Comparison of ENCODE assay signal across 8 cellular contexts in genomic region chr7:78019457-78020130, GRCh38.
DNase-seq lines count a peak whose midpoint lies in the region; FAIRE-seq and TF ChIP-seq lines count a peak whose summit lies in the region.

No MANE protein-coding gene starts in this region.

- H3K36me3 ChIP-seq in endothelial cell of umbilical vein (ENCODE audit: control insufficient read depth in 2 of 2, extremely low read depth in 1 of 2, insufficient read depth in 2 of 2, low read length in 2 of 2), result no peaks in the 10 kb centered on the region

- dilution Hi-C loops in endothelial cell of umbilical vein (cut with MboI; ENCODE audit: extremely low pct_ligation_motif_present, low sequenced_read_pairs), result no loop called here

- H3K9ac ChIP-seq in endothelial cell of umbilical vein (replicated peaks; ENCODE audit: extremely low read depth, insufficient read depth, low read length), result peak overlapping the region; percentile 21

- CTCF ChIA-PET in endothelial cell of umbilical vein (lab: Charles Lee), result interaction anchor here (0.8 to 3.8 kb wide), 12 partner anchors 9 to 1279 kb away, joined by 3 to 112 read pairs (median 6); no protein-coding TSS in a partner anchor

- H3K9me1 ChIP-seq in endothelial cell of umbilical vein (replicated peaks; ENCODE audit: control insufficient read depth, extremely low read depth, insufficient read depth, low read length), result no peaks in the 10 kb centered on the region

- no peaks in the 10 kb centered on the region for H3K36me3 Mint-ChIP-seq in mesothelial cell of epicardium

- H3K4me2 ChIP-seq in endothelial cell of umbilical vein (ENCODE audit: insufficient read depth, low read length), result no peak overlapping the region

- DNase-seq in COLO829 (ENCODE audit: low spot score), result peak; percentile 86
- DNase-seq in GM20000 (ENCODE audit: low spot score), result peak; percentile 88
- peak; percentile 90 for DNase-seq in HK-2 (ENCODE audit: unreplicated experiment)
- peak; percentile 72 for DNase-seq in NCI-H82 treated with DMSO at 0.1 percent for 48 hours (lab: John Stamatoyannopoulos, UW; ENCODE audit: unreplicated experiment)
- DNase-seq in activated CD8-positive, alpha-beta memory T cell treated with anti-CD3 and anti-CD28 coated beads, Interleukin-2, amount 50 U/mL, for 4 hours, result peak; percentile 50
- peak; percentile 75 for DNase-seq in endothelial cell of umbilical vein (ENCODE audit: low read depth, low spot score)
- DNase-seq in mesothelial cell of epicardium (ENCODE audit: low spot score in 2 of 2, unreplicated experiment in 2 of 2), result peak; percentile 64 to 83
- peak; percentile 53 for DNase-seq in stimulated activated CD8-positive, alpha-beta memory T cell treated with anti-CD3 and anti-CD28 coated beads, Interleukin-4, amount 100 ng/mL, for 24 hours (ENCODE audit: low read depth)

- H3K9me3 ChIP-seq in endothelial cell of umbilical vein (replicated peaks; ENCODE audit: control insufficient read depth, insufficient read depth, low read length), result no peaks in the 10 kb centered on the region

- BruUV-seq in endothelial cell of umbilical vein (replicated peaks; lab: Mats Ljungman, UMichigan), result no TSS peak

- TF ChIP-seq CTCF in GM20000 (IDR thresholded peaks at IDR 0.05; ENCODE audit: extremely low read depth, missing control alignments) (no peak), endothelial cell of umbilical vein (IDR thresholded peaks at IDR 0.05; ENCODE audit: extremely low read depth in 1 of 2, insufficient read depth in 1 of 2, low read depth in 1 of 2, low read length in 2 of 2) (no peak), mesothelial cell of epicardium (IDR thresholded peaks at IDR 0.05; ENCODE audit: unreplicated experiment) (no peak)

- peaks cover 11% of the 10 kb centered on the region for H3K4me1 ChIP-seq in endothelial cell of umbilical vein (ENCODE audit: control insufficient read depth, extremely low read depth, insufficient read depth, low read length)

- H3K27me3 Mint-ChIP-seq in mesothelial cell of epicardium (ENCODE audit: low read depth), result no peaks in the 10 kb centered on the region

- peak overlapping the region in 2 of 3 experiments; percentile 41 to 42 for H3K4me3 ChIP-seq in endothelial cell of umbilical vein (replicated peaks in 1 of 3; ENCODE audit: insufficient read depth in 1 of 3, low read depth in 1 of 3, low read length in 3 of 3)

- peak; percentile 87 for FAIRE-seq in endothelial cell of umbilical vein (lab: Jason Lieb, UNC)

- peak overlapping the region; percentile 85 for H3K4me3 Mint-ChIP-seq in mesothelial cell of epicardium

- H3K27ac ChIP-seq in endothelial cell of umbilical vein (ENCODE audit: insufficient read depth, low read depth, low read length), result peak overlapping the region; percentile 28

- H3K79me2 ChIP-seq in endothelial cell of umbilical vein (ENCODE audit: control insufficient read depth, insufficient read depth, low read length), result no peaks in the 10 kb centered on the region

- H3K9me3 Mint-ChIP-seq in mesothelial cell of epicardium, result no peaks in the 10 kb centered on the region

- peak overlapping the region; percentile 94 for H3K27ac Mint-ChIP-seq in mesothelial cell of epicardium

- H2AFZ ChIP-seq in endothelial cell of umbilical vein (ENCODE audit: low read depth, low read length), result peak overlapping the region; percentile 93

- peaks cover 28% of the 10 kb centered on the region for H3K4me1 Mint-ChIP-seq in mesothelial cell of epicardium

- peaks cover 8 to 10% of the 10 kb centered on the region in 2 experiments for H3K27me3 ChIP-seq in endothelial cell of umbilical vein (ENCODE audit: control insufficient read depth in 2 of 2, insufficient read depth in 2 of 2, low read length in 2 of 2)

- intact Hi-C loops in endothelial cell of umbilical vein (cut with micrococcal nuclease), result loop anchor here (1.0 to 10.0 kb wide), 7 partner anchors 21 to 1255 kb away; partner anchors contain the start of genes PHTF2 and TMEM60

- POLR2A ChIA-PET in endothelial cell of umbilical vein (lab: Charles Lee), result no interaction called here

- TF ChIP-seq POLR2A in endothelial cell of umbilical vein (IDR thresholded peaks at IDR 0.05; ENCODE audit: low read depth, low read length), result no peak

- no peaks in the 10 kb centered on the region for H4K20me1 ChIP-seq in endothelial cell of umbilical vein (replicated peaks; ENCODE audit: control insufficient read depth, extremely low read depth, insufficient read depth, low read length)

TF ChIP-seq in endothelial cell of umbilical vein, 7 proteins besides CTCF, POLR2A, EP300 and RAD21:
- peak; percentile 57 for TF ChIP-seq POLR2AphosphoS5 (IDR thresholded peaks at IDR 0.05; ENCODE audit: insufficient read depth, low read depth, low read length)
- TF ChIP-seq EZH2 (IDR thresholded peaks at IDR 0.05; ENCODE audit: borderline replicate concordance, low read depth, low read length, severe bottlenecking), result no peak

Comparison
In these comparisons a context has a peak if more than half of its experiments do, and no peak if none do; other contexts are left out.
1. Peak in every context shown above with its lines: DNase-seq, H3K4me3 ChIP-seq and H3K27ac ChIP-seq.